8 cellular contexts compared by ENCODE assay signal in genomic region chr4:78057600-78058560, GRCh38. TPM values are rescaled to one million over a fixed set of nuclear protein-coding genes. Genes with fewer than 3 reads are reported as not detected.
DNase-seq lines count a peak whose midpoint lies in the region; ATAC-seq and TF ChIP-seq lines count a peak whose summit lies in the region.

No MANE protein-coding gene starts in this region.

- no peaks in the 10 kb centered on the region for H3K9me3 ChIP-seq in smooth muscle cell (replicated peaks; ENCODE audit: low read depth)

- H3K4me2 ChIP-seq in smooth muscle cell, result peak overlapping the region; percentile 99

- H4K20me1 ChIP-seq in smooth muscle cell (ENCODE audit: low read depth), result no peaks in the 10 kb centered on the region

- H3K36me3 ChIP-seq in kidney epithelial cell (ENCODE audit: control insufficient read depth, insufficient read depth, low read length), result no peaks in the 10 kb centered on the region
- no peaks in the 10 kb centered on the region for H3K36me3 ChIP-seq in smooth muscle cell (ENCODE audit: low read depth)

- under 1% methylated on average over 56 of the region's 56 CpGs for WGBS in smooth muscle cell (ENCODE audit: low lambda C conversion rate)

- peak overlapping the region; percentile 80 for H3K4me3 ChIP-seq in HFF-Myc (replicated peaks; ENCODE audit: low read depth, low read length)
- peak overlapping the region; percentile 49 for H3K4me3 ChIP-seq in kidney epithelial cell (ENCODE audit: low read depth, low read length)
- H3K4me3 ChIP-seq in smooth muscle cell, result peak overlapping the region; percentile 87

- no peak for ATAC-seq in HG03521 (IDR thresholded peaks at IDR 0.05; ENCODE audit: unreplicated experiment)

- no peaks in the 10 kb centered on the region for H3K4me1 ChIP-seq in smooth muscle cell (ENCODE audit: low read depth)

- H3K27ac ChIP-seq in smooth muscle cell (ENCODE audit: low read depth), result no peak overlapping the region

- DNase-seq in DMS79 treated with DMSO at 0.1 percent for 48 hours (lab: John Stamatoyannopoulos, UW), result peak; percentile 58
- peak; percentile 12 for DNase-seq in HFF-Myc (ENCODE audit: extremely low read depth, low read depth)
- peak; percentile 29 for DNase-seq in SK-N-DZ (ENCODE audit: low spot score)
- peak; percentile 15 for DNase-seq in cerebellum (ENCODE audit: low spot score)
- DNase-seq in kidney epithelial cell (ENCODE audit: low read depth), result no peak
- DNase-seq in smooth muscle cell (lab: John Stamatoyannopoulos, UW; ENCODE audit: unreplicated experiment), result peak; percentile 38
- DNase-seq in 8988T, result no peak

- peak overlapping the region; percentile 51 for H3K9ac ChIP-seq in smooth muscle cell (ENCODE audit: low read depth)

- TF ChIP-seq CTCF in HFF-Myc (IDR thresholded peaks at IDR 0.05; ENCODE audit: low read depth, low read length, missing control alignments), result no peak
- TF ChIP-seq CTCF in kidney epithelial cell (IDR thresholded peaks at IDR 0.05; ENCODE audit: insufficient read depth, low read length, poor library complexity, severe bottlenecking), result no peak
- TF ChIP-seq CTCF in smooth muscle cell (IDR thresholded peaks at IDR 0.05; ENCODE audit: borderline replicate concordance, insufficient read depth, poor library complexity, severe bottlenecking), result no peak

- peak overlapping the region; percentile 95 for H2AFZ ChIP-seq in smooth muscle cell (ENCODE audit: low read depth)

- H3K79me2 ChIP-seq in smooth muscle cell (ENCODE audit: low read depth), result peaks cover 3% of the 10 kb centered on the region

- H3K27me3 ChIP-seq in kidney epithelial cell (ENCODE audit: control insufficient read depth, insufficient read depth, low read length) (no peaks in the 10 kb centered on the region), smooth muscle cell (ENCODE audit: low read depth) (peaks cover 2% of the 10 kb centered on the region)

- peaks cover 8% of the 10 kb centered on the region for H3F3A ChIP-seq in smooth muscle cell (ENCODE audit: low read depth)

RNA-seq across cellular contexts. Expression of gene FRAS1, which starts 0.8 kb away (rescaled TPM):
- 12.1 and 13.5 TPM in 2 replicates for polyA plus RNA-seq in SK-N-DZ (2014; cell fraction: cytosol; rRNA removed)
- 12.4 and 16.1 TPM in 2 replicates for polyA plus RNA-seq in SK-N-DZ (2014; cell fraction: nucleus; rRNA removed)
- total RNA-seq in cerebellum (28.4 TPM), kidney epithelial cell (28.4 and 35.8 TPM in 2 replicates), smooth muscle cell (7.5 and 8.1 TPM in 2 replicates)
- 0.55 and 5.0 TPM in 2 replicates for polyA plus RNA-seq in smooth muscle cell

Comparison
In these comparisons a context has a peak if more than half of its experiments do, and no peak if none do; other contexts are left out.
1. DNase-seq: peak in DMS79 treated with DMSO at 0.1 percent for 48 hours (single experiment), HFF-Myc (single experiment), SK-N-DZ (single experiment), cerebellum (single experiment) and smooth muscle cell (single experiment); none in kidney epithelial cell (single experiment) and 8988T (single experiment).
2. Peak in every context shown above with its lines, with median percentiles within 50 percentile points of each other: H3K4me3 ChIP-seq.